ENCODE assay signal across 24 cellular contexts in the genomic region with DNA sequence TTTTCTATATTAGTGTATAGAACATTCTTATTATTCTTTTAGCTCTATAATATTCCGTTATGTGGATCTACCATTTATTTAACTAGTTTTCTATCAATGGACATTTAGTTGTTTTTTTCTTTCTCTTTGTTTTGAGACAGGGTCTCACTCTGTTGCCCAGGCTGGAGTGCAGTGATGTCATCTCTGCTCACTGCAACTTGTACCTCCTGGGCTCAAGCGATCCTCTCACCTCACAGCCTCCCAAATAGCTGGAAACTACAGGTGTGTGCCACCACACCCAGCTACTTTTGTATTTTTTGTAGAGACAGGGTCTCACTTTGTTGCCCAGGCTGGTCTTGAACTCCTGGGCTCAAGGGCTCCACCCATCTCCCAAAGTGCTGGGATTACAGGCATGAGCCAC. TPM values are rescaled to one million over a fixed set of nuclear protein-coding genes. Genes with fewer than 3 reads are reported as not detected.
DNase-seq lines count a peak whose midpoint lies in the region; ATAC-seq, FAIRE-seq and TF ChIP-seq lines count a peak whose summit lies in the region.
"Had no signal": no experiment of that assay in that cellular context is flagged by ENCODE, and none has a peak within 500 bp of the region (broad histone marks: within the 10 kb centered on the region; RNA-seq: fewer than 3 reads in every experiment).

No MANE protein-coding gene starts in this region.

- H3K4me3 ChIP-seq in K562 (no peak overlapping the region), osteoblast (ENCODE audit: insufficient read depth, low read length) (no peak overlapping the region)
- H3K4me3 ChIP-seq: GM12878 had no signal

- H3K4me2 ChIP-seq in K562 (ENCODE audit: insufficient read depth, low read length) (no peak overlapping the region), osteoblast (ENCODE audit: insufficient read depth, low read length) (no peak overlapping the region)
- H3K4me2 ChIP-seq: KMS-11 had no signal

- H3K27ac Mint-ChIP-seq in CD14-positive monocyte (peak overlapping the region; percentile 5 to 87 (median 38)), HFFc6 (peak overlapping the region; percentile 33; the same call in 1 of the 2 replicates)

- H3K4me1 Mint-ChIP-seq in CD14-positive monocyte (peaks cover 16% of the 10 kb centered on the region), HFFc6 (ENCODE audit: low read depth) (peaks cover 47% of the 10 kb centered on the region)

- no peak overlapping the region for H2AFZ ChIP-seq in K562 (ENCODE audit: low read depth, low read length)
- H2AFZ ChIP-seq in osteoblast (ENCODE audit: low read length): no peak overlapping the region

- WGBS in K562 (ENCODE audit: insufficient coverage, low coverage, missing lambda C conversion rate): 100% methylated on average over 2 of the region's 2 CpGs

- H3K9me3 Mint-ChIP-seq in CD14-positive monocyte (peaks cover 0 to 1% (median 0%) of the 10 kb centered on the region in 7 donors), HFFc6 (no peaks in the 10 kb centered on the region)
- H3K9me3 Mint-ChIP-seq: CD4-positive, alpha-beta memory T cell had no signal

- in situ Hi-C loops in K562 (cut with MboI): no loop called here

- H3K27me3 Mint-ChIP-seq in CD14-positive monocyte (ENCODE audit: low read depth in 3 of 3): no peaks in the 10 kb centered on the region
- H3K27me3 Mint-ChIP-seq in HFFc6 (ENCODE audit: insufficient read depth): peaks cover 5% of the 10 kb centered on the region; the same call in 1 of the 2 replicates
- H3K27me3 Mint-ChIP-seq: CD4-positive, alpha-beta memory T cell had no signal

- peaks cover 3% of the 10 kb centered on the region for H3K9me1 ChIP-seq in K562 (ENCODE audit: control insufficient read depth, insufficient read depth, low read length)

- TF ChIP-seq CTCF in CD14-positive monocyte (IDR thresholded peaks at IDR 0.05) (no peak), HFFc6 (IDR thresholded peaks at IDR 0.05) (no peak), K562 (IDR thresholded peaks at IDR 0.05 in 2 of 3, conservative IDR thresholded peaks at IDR 0.05 in 1 of 3; ENCODE audit: insufficient read depth in 2 of 3, low read depth in 1 of 3, low read length in 3 of 3) (no peak), osteoblast (IDR thresholded peaks at IDR 0.05; ENCODE audit: extremely low read depth, low read depth, low read length) (no peak)

- H4K20me1 ChIP-seq in K562 (replicated peaks; ENCODE audit: control insufficient read depth, insufficient read depth, low read length) (peaks cover 8% of the 10 kb centered on the region; the same call in 1 of the 2 replicates), osteoblast (ENCODE audit: insufficient read depth, low read length) (peaks cover 69% of the 10 kb centered on the region)

- intact Hi-C loops in CD14-positive monocyte (cut with micrococcal nuclease): loop anchor here in 1 of 2 donors (10.0 kb wide), 1 partner anchor 448 kb away; the partner anchor contains the start of gene EXOC1
- intact Hi-C loops in K562 (cut with micrococcal nuclease): no loop called here

- POLR2A ChIA-PET in K562 (lab: Yijun Ruan, JAX): interaction anchor here (1.0 to 2.0 kb wide), 2 partner anchors 10 to 11 kb away, joined by 6 to 9 read pairs; partner anchors contain the start of gene TMEM165

- no peak for TF ChIP-seq POLR2A in K562 (conservative IDR thresholded peaks at IDR 0.05)

- no peak overlapping the region for H3K27ac ChIP-seq in K562 (ENCODE audit: extremely low read depth, low read depth, low read length)
- peak overlapping the region; percentile 41 for H3K27ac ChIP-seq in osteoblast (ENCODE audit: low read depth, low read length)
- H3K27ac ChIP-seq: KMS-11 had no signal

- H3K4me1 ChIP-seq in K562 (replicated peaks in 1 of 2; ENCODE audit: control insufficient read depth in 2 of 2, insufficient read depth in 2 of 2, low read length in 2 of 2) (no peaks in the 10 kb centered on the region; a peak in 2 of 5 replicates), osteoblast (ENCODE audit: insufficient read depth, low read length) (peaks cover 35% of the 10 kb centered on the region)

- H3K9me3 ChIP-seq in K562 (replicated peaks; ENCODE audit: control insufficient read depth, insufficient read depth, low read depth, low read length) (no peaks in the 10 kb centered on the region), osteoblast (ENCODE audit: low read depth, low read length) (no peaks in the 10 kb centered on the region)
- H3K9me3 ChIP-seq: BE2C had no signal

- TF ChIP-seq RAD21 in K562 (CRISPR knock-in tag; conservative IDR thresholded peaks at IDR 0.05 in 1 of 2, IDR thresholded peaks at IDR 0.05 in 1 of 2): no peak

- DNase-seq in CD14-positive monocyte (ENCODE audit: low spot score) (no peak), HFFc6 (no peak), K562 (ENCODE audit: extremely low read depth in 1 of 4, low spot score in 3 of 4) (no peak), osteoblast (ENCODE audit: insufficient read length, low spot score, missing footprints) (no peak), mucosa of gallbladder (ENCODE audit: low spot score) (no peak), glomerular visceral epithelial cell (ENCODE audit: extremely low spot score) (no peak)
- DNase-seq: BE2C; Calu3; CD4-positive, alpha-beta memory T cell; DMS53; EL; GOT3; NCI-H1417; NCI-H187; NCI-H2107; NCI-H510A; NCI-H774; Right ventricle myocardium superior had no signal

- TF ChIP-seq EP300 in K562 (IDR thresholded peaks at IDR 0.05; ENCODE audit: low read length): no peak

- H3K27me3 ChIP-seq in K562 (ENCODE audit: control insufficient read depth in 2 of 2, insufficient read depth in 2 of 2, low read length in 2 of 2) (no peaks in the 10 kb centered on the region), osteoblast (ENCODE audit: insufficient read depth, low read length) (no peaks in the 10 kb centered on the region)
- H3K27me3 ChIP-seq: BE2C had no signal

- H3K79me2 ChIP-seq in K562 (ENCODE audit: control insufficient read depth, insufficient read depth, low read length): peaks cover 94% of the 10 kb centered on the region
- peaks cover 93% of the 10 kb centered on the region for H3K79me2 ChIP-seq in osteoblast (ENCODE audit: insufficient read depth, low read length)

- H3K4me3 Mint-ChIP-seq in CD14-positive monocyte: no peak overlapping the region
- no peak overlapping the region for H3K4me3 Mint-ChIP-seq in HFFc6

- peaks cover 86% of the 10 kb centered on the region for H3K36me3 ChIP-seq in K562 (ENCODE audit: control insufficient read depth, insufficient read depth, low read length)
- peaks cover 47% of the 10 kb centered on the region for H3K36me3 ChIP-seq in osteoblast (ENCODE audit: insufficient read depth, low read length)

- BruUV-seq in K562 (replicated peaks; lab: Mats Ljungman, UMichigan): no TSS peak

- ATAC-seq in K562: no peak
- no peak for ATAC-seq in GM18502 (IDR thresholded peaks at IDR 0.05; ENCODE audit: poor library complexity, unreplicated experiment)
- no peak for ATAC-seq in GM21423 (IDR thresholded peaks at IDR 0.05; ENCODE audit: unreplicated experiment)

- FAIRE-seq in K562 (lab: Jason Lieb, UNC): no peak
- FAIRE-seq: A204.1, GM12878, GM18507 had no signal

- CTCF ChIA-PET in K562 (lab: Yijun Ruan, JAX; ENCODE audit: low intra/inter-chr PET ratio): no interaction called here

- H3K9ac ChIP-seq in K562 (ENCODE audit: insufficient read depth in 1 of 2, low read depth in 2 of 2, low read length in 2 of 2): no peak overlapping the region
- H3K9ac ChIP-seq: KMS-11 had no signal

- H3K36me3 Mint-ChIP-seq in CD14-positive monocyte: peaks cover 40 to 43% of the 10 kb centered on the region in 2 donors
- H3K36me3 Mint-ChIP-seq in HFFc6 (ENCODE audit: low read depth): peaks cover 36% of the 10 kb centered on the region

TF ChIP-seq in K562, 482 proteins besides CTCF, POLR2A, EP300 and RAD21:
- peak; percentile 77 for TF ChIP-seq ZNF121 (CRISPR knock-in tag; conservative IDR thresholded peaks at IDR 0.05)
- TF ChIP-seq ZNF766 (CRISPR knock-in tag; conservative IDR thresholded peaks at IDR 0.05): no peak

RNA-seq across cellular contexts. Expression of gene TMEM165, which starts 10.8 kb away (rescaled TPM):
- 10 to 100 TPM; 92.8 to 96.4 TPM for polyA plus RNA-seq in CD14-positive monocyte
- total RNA-seq in HFFc6 (2021; fragmentation: NEBNext Ultra II Directional; extraction: Animal tissue kit (Norgen Biotek cat#: 25700)): 100 to 1,000 TPM in 2 of 6 experiments, 10 to 100 TPM in 4; 93.9 to 111 (median 96.2) TPM
- 347 and 666 TPM in 2 replicates for total RNA-seq in K562 (2011; cell fraction: chromatin; rRNA removed; ENCODE audit: low replicate concordance)
- 225 and 269 TPM in 2 replicates for total RNA-seq in K562 (2011; cell fraction: nucleolus; rRNA removed)
- 544 and 827 TPM in 2 replicates for total RNA-seq in K562 (2011; cell fraction: nucleoplasm; rRNA removed)
- 112 and 116 TPM in 2 replicates for total RNA-seq in K562 (2014; rRNA removed)
- 96.6 and 96.8 TPM in 2 replicates for total RNA-seq in K562 (2014; rRNA removed; fragmentation: Illumina TruSeq; extraction: Trizol)
- 91.7 and 97.1 TPM in 2 replicates for total RNA-seq in K562 (2015; rRNA removed; fragmentation: Illumina TruSeq; extraction: Trizol)
- total RNA-seq in K562 (2021): 84.6 and 97.5 TPM in 2 replicates
- polyA plus RNA-seq in K562 (2011; rRNA removed): 145 and 174 TPM in 2 replicates
- polyA plus RNA-seq in K562 (2011; cell fraction: cytosol; rRNA removed): 80.4 and 158 TPM in 2 replicates
- 179 and 244 TPM in 2 replicates for polyA plus RNA-seq in K562 (2011; cell fraction: nucleus; rRNA removed)
- polyA plus RNA-seq in K562 (2012): 54.2 and 62.0 TPM in 2 replicates
- polyA plus RNA-seq in K562 (2014; fragmentation: Illumina TruSeq; extraction: Trizol): 58.7 and 70.6 TPM in 2 replicates
- polyA plus RNA-seq in K562 (2014; fragmentation: Nextera tagmentation; extraction: Ambion mirVana): 10 to 100 TPM; 21.3 to 27.5 TPM
- polyA plus RNA-seq in K562 (2014; rRNA removed): 105 and 106 TPM in 2 replicates
- 177 and 204 TPM in 2 replicates for polyA minus RNA-seq in K562 (2011; rRNA and poly(A)+ RNA removed)
- polyA minus RNA-seq in K562 (2011; cell fraction: cytosol; rRNA and poly(A)+ RNA removed): 53.2 and 61.2 TPM in 2 replicates
- 110 and 180 TPM in 2 replicates for polyA minus RNA-seq in K562 (2011; cell fraction: nucleus; rRNA and poly(A)+ RNA removed)
- 151 and 163 TPM in 2 replicates for total RNA-seq in osteoblast
- total RNA-seq in mucosa of gallbladder: 98.8 TPM
